Comparison of ENCODE assay signal across 16 cellular contexts in the genomic region with DNA sequence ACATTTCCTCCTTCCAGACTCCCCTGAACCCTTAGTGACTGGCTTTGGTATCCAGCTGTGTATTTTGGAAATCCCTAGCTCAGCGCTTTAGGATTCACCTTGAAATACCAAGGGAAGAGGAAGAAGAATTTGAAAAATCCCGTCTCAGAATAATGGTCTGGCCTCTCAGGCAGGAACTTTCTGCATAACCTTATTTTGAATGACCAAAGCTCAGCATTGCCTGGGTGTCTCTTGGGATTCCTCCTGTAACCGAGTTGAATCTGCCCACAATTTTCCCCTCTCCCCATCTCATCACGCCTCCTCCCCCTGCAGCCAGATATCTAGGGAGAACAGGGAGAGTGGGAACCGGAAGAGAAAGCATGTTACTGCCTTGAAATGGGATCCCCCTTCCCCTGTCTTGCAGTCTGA.
DNase-seq lines count a peak whose midpoint lies in the region; ATAC-seq and TF ChIP-seq lines count a peak whose summit lies in the region.
"Had no signal": no experiment of that assay in that cellular context is flagged by ENCODE, and none has a peak within 500 bp of the region (broad histone marks: within the 10 kb centered on the region; RNA-seq: fewer than 3 reads in every experiment).

No MANE protein-coding gene starts in this region.

- TF ChIP-seq CTCF in natural killer cell (IDR thresholded peaks at IDR 0.05) (no peak), type B pancreatic cell (conservative IDR thresholded peaks at IDR 0.05) (no peak), omental fat pad (IDR thresholded peaks at IDR 0.05) (no peak), GM20000 (IDR thresholded peaks at IDR 0.05; ENCODE audit: extremely low read depth, missing control alignments) (no peak)

- no peak for ATAC-seq in natural killer cell treated with Interleukin-12 subunit alpha and Interleukin-12 subunit beta and Interleukin-15 and Interleukin-18, amount 100 ng/mL, for 72 hours
- ATAC-seq in natural killer cell: no peak
- ATAC-seq in omental fat pad (ENCODE audit: low FRiP score): no peak

- peaks cover 24 to 32% of the 10 kb centered on the region in 2 donors for H3K4me1 Mint-ChIP-seq in natural killer cell treated with Interleukin-12 subunit alpha and Interleukin-12 subunit beta and Interleukin-15 and Interleukin-18, amount 100 ng/mL, for 72 hours (ENCODE audit: low read depth in 2 of 2)
- H3K4me1 Mint-ChIP-seq in natural killer cell (peaks cover 0 to 6% of the 10 kb centered on the region in 2 donors), type B pancreatic cell (ENCODE audit: unreplicated experiment) (peaks cover 30% of the 10 kb centered on the region)
- peaks cover 37% of the 10 kb centered on the region for H3K4me1 Mint-ChIP-seq in activated T-helper 2 cell treated with anti-CD3 and anti-CD28 coated beads, Interferon-gamma antibody, Interleukin-2, Interleukin-4, amounts not matched to agents 10 μg/mL and 5 μg/mL and 100 μg/mL, durations not matched to agents 14 hours and 24 hours and 36 hours (ENCODE audit: low read depth)

- H3K27ac Mint-ChIP-seq in natural killer cell treated with Interleukin-12 subunit alpha and Interleukin-12 subunit beta and Interleukin-15 and Interleukin-18, amount 100 ng/mL, for 72 hours: peak overlapping the region; percentile 60 to 81
- no peak overlapping the region for H3K27ac Mint-ChIP-seq in natural killer cell
- peak overlapping the region; percentile 82 for H3K27ac Mint-ChIP-seq in activated T-helper 2 cell treated with anti-CD3 and anti-CD28 coated beads, Interferon-gamma antibody, Interleukin-2, Interleukin-4, amounts not matched to agents 10 μg/mL and 5 μg/mL and 100 μg/mL, durations not matched to agents 14 hours and 24 hours and 36 hours
- H3K27ac Mint-ChIP-seq in type B pancreatic cell: peak overlapping the region; percentile 10
- H3K27ac Mint-ChIP-seq: progenitor cell of endocrine pancreas; stimulated activated memory B cell treated with anti-CD40 and anti-IgM and Interleukin-4, amounts not matched to agents 10 μg/mL and 1 μg/mL and 100 μg/mL, for 72 hours had no signal

- peaks cover 13 to 18% of the 10 kb centered on the region in 2 donors for H3K27me3 Mint-ChIP-seq in natural killer cell treated with Interleukin-12 subunit alpha and Interleukin-12 subunit beta and Interleukin-15 and Interleukin-18, amount 100 ng/mL, for 72 hours
- peaks cover 21 to 32% of the 10 kb centered on the region in 2 donors for H3K27me3 Mint-ChIP-seq in natural killer cell (ENCODE audit: low read depth in 2 of 2)
- H3K27me3 Mint-ChIP-seq in activated T-helper 2 cell treated with anti-CD3 and anti-CD28 coated beads, Interferon-gamma antibody, Interleukin-2, Interleukin-4, amounts not matched to agents 10 μg/mL and 5 μg/mL and 100 μg/mL, durations not matched to agents 14 hours and 24 hours and 36 hours (ENCODE audit: low read depth): no peaks in the 10 kb centered on the region
- peaks cover 26% of the 10 kb centered on the region for H3K27me3 Mint-ChIP-seq in type B pancreatic cell

- H3K4me3 Mint-ChIP-seq in natural killer cell treated with Interleukin-12 subunit alpha and Interleukin-12 subunit beta and Interleukin-15 and Interleukin-18, amount 100 ng/mL, for 72 hours: peak overlapping the region; percentile 70
- no peak overlapping the region for H3K4me3 Mint-ChIP-seq in natural killer cell
- no peak overlapping the region for H3K4me3 Mint-ChIP-seq in activated T-helper 2 cell treated with anti-CD3 and anti-CD28 coated beads, Interferon-gamma antibody, Interleukin-2, Interleukin-4, amounts not matched to agents 10 μg/mL and 5 μg/mL and 100 μg/mL, durations not matched to agents 14 hours and 24 hours and 36 hours (ENCODE audit: low read depth)
- no peak overlapping the region for H3K4me3 Mint-ChIP-seq in type B pancreatic cell
- H3K4me3 Mint-ChIP-seq: stimulated activated memory B cell treated with anti-CD40 and anti-IgM and Interleukin-4, amounts not matched to agents 10 μg/mL and 1 μg/mL and 100 μg/mL, for 72 hours had no signal

- no peak for DNase-seq in natural killer cell treated with Interleukin-12 subunit alpha and Interleukin-12 subunit beta and Interleukin-15 and Interleukin-18, amount 100 ng/mL, for 72 hours (ENCODE audit: low spot score)
- DNase-seq in natural killer cell (no peak), type B pancreatic cell (ENCODE audit: extremely low spot score, unreplicated experiment) (no peak), COLO668 (lab: John Stamatoyannopoulos, UW; ENCODE audit: unreplicated experiment) (no peak), omental fat pad (ENCODE audit: low spot score) (no peak), GM20000 (ENCODE audit: low spot score) (no peak)
- DNase-seq in activated T-helper 2 cell treated with anti-CD3 and anti-CD28 coated beads, Interferon-gamma antibody, Interleukin-2, Interleukin-4, amounts not matched to agents 10 μg/mL and 5 μg/mL and 100 μg/mL, durations not matched to agents 14 hours and 24 hours and 36 hours (ENCODE audit: low spot score): no peak
- DNase-seq: foreskin fibroblast; NCI-H1105; NCI-H2081 treated with DMSO at 0.1 percent for 48 hours; NCI-H446; NK-92 treated with Interleukin-12 subunit alpha and Interleukin-12 subunit beta, amount 100 ng/mL, for 24 hours had no signal

- no peaks in the 10 kb centered on the region for H3K36me3 Mint-ChIP-seq in natural killer cell treated with Interleukin-12 subunit alpha and Interleukin-12 subunit beta and Interleukin-15 and Interleukin-18, amount 100 ng/mL, for 72 hours
- H3K36me3 Mint-ChIP-seq in natural killer cell: no peaks in the 10 kb centered on the region
- H3K36me3 Mint-ChIP-seq in activated T-helper 2 cell treated with anti-CD3 and anti-CD28 coated beads, Interferon-gamma antibody, Interleukin-2, Interleukin-4, amounts not matched to agents 10 μg/mL and 5 μg/mL and 100 μg/mL, durations not matched to agents 14 hours and 24 hours and 36 hours (ENCODE audit: low read depth): peaks cover 5% of the 10 kb centered on the region
- H3K36me3 Mint-ChIP-seq in type B pancreatic cell: no peaks in the 10 kb centered on the region
- H3K36me3 Mint-ChIP-seq: stimulated activated memory B cell treated with anti-CD40 and anti-IgM and Interleukin-4, amounts not matched to agents 10 μg/mL and 1 μg/mL and 100 μg/mL, for 72 hours had no signal

- H3K9me3 ChIP-seq in iPS-18a (ENCODE audit: control insufficient read depth, low read depth, low read length): no peaks in the 10 kb centered on the region

- peak overlapping the region; percentile 75 for H3K9ac ChIP-seq in iPS-18a (ENCODE audit: low read length)

- peak overlapping the region; percentile 83 for H3K27ac ChIP-seq in iPS-18a (ENCODE audit: low read length)
- H3K27ac ChIP-seq: C4-2B had no signal

- no peaks in the 10 kb centered on the region for H3K27me3 ChIP-seq in iPS-18a (ENCODE audit: control insufficient read depth, insufficient read depth, low read length)

- H3K9me3 Mint-ChIP-seq in natural killer cell treated with Interleukin-12 subunit alpha and Interleukin-12 subunit beta and Interleukin-15 and Interleukin-18, amount 100 ng/mL, for 72 hours: no peaks in the 10 kb centered on the region
- H3K9me3 Mint-ChIP-seq in natural killer cell (no peaks in the 10 kb centered on the region), type B pancreatic cell (no peaks in the 10 kb centered on the region)
- peaks cover 5% of the 10 kb centered on the region for H3K9me3 Mint-ChIP-seq in activated T-helper 2 cell treated with anti-CD3 and anti-CD28 coated beads, Interferon-gamma antibody, Interleukin-2, Interleukin-4, amounts not matched to agents 10 μg/mL and 5 μg/mL and 100 μg/mL, durations not matched to agents 14 hours and 24 hours and 36 hours
- H3K9me3 Mint-ChIP-seq: stimulated activated memory B cell treated with anti-CD40 and anti-IgM and Interleukin-4, amounts not matched to agents 10 μg/mL and 1 μg/mL and 100 μg/mL, for 72 hours had no signal

- peaks cover 30% of the 10 kb centered on the region for H3K4me1 ChIP-seq in iPS-18a (ENCODE audit: control insufficient read depth, low read depth, low read length)

- H3K36me3 ChIP-seq in iPS-18a (ENCODE audit: control insufficient read depth, low read depth, low read length): no peaks in the 10 kb centered on the region

- intact Hi-C loops in natural killer cell (cut with micrococcal nuclease): no loop called here
- intact Hi-C loops in activated T-helper 2 cell treated with anti-CD3 and anti-CD28 coated beads, Interferon-gamma antibody, Interleukin-2, Interleukin-4, amounts not matched to agents 10 μg/mL and 5 μg/mL and 100 μg/mL, durations not matched to agents 14 hours and 24 hours and 36 hours (cut with micrococcal nuclease): loop anchor here (2.0 kb wide), 2 partner anchors 101 to 167 kb away; no protein-coding TSS in a partner anchor

- peak overlapping the region; percentile 61 for H3K4me3 ChIP-seq in iPS-18a (ENCODE audit: low read length)

Comparison
In these comparisons a context has a peak if more than half of its experiments do, and no peak if none do; other contexts are left out.
1. H3K27ac Mint-ChIP-seq: peak in natural killer cell treated with Interleukin-12 subunit alpha and Interleukin-12 subunit beta and Interleukin-15 and Interleukin-18, amount 100 ng/mL, for 72 hours (2 of 2), activated T-helper 2 cell treated with anti-CD3 and anti-CD28 coated beads, Interferon-gamma antibody, Interleukin-2, Interleukin-4, amounts not matched to agents 10 μg/mL and 5 μg/mL and 100 μg/mL, durations not matched to agents 14 hours and 24 hours and 36 hours (single experiment) and type B pancreatic cell (single experiment); none in natural killer cell (0 of 2).